8 cellular contexts compared by ENCODE assay signal in the genomic region with DNA sequence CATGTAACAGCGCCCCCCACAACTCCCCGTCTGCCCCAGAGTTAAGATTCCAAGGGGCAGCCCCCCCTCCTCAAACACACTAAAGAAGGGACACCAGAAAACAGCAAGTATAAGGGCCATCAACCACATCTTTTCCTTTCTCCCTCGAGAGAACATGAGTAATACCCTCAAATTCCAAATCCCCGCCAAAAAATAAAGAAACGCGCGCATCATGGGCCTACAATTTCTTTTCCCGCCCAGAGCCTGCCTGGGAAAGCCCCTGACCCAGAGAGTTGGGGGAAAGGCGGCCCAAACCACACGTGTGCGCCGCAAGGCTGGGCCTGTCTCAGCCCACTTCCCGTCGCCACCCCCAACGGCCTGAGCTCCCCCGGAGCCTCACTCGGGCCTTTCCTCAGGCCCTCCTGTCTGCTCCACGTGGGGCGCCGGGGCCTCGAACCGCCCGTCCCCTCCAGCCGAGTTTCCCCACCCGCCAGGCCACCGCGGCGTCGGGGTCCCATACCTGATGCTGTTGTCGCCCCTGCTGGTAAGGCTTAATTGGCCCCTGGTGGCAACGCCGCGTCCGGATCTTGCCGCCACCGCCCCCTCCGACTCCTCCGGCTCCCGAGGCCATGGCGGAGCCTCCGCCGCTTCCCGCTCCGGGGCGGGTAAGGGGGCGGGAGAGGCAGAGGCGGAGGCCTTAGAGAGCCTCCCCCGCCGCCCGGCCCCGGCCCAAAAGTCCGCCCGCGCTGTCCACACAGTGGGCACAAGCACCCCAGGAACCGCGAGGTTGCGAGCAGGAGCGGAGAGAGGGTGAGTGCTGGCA. TPM values are rescaled to one million over a fixed set of nuclear protein-coding genes. Genes with fewer than 3 reads are reported as not detected.
A peak's percentile ranks its signal among the peaks of the same experiment; 100 is the strongest.
DNase-seq lines count a peak whose midpoint lies in the region; ATAC-seq and TF ChIP-seq lines count a peak whose summit lies in the region.

No MANE protein-coding gene starts in this region.

- H3K9me3 ChIP-seq in endocrine pancreas (ENCODE audit: control insufficient read depth, low read length): no peaks in the 10 kb centered on the region
- H3K9me3 ChIP-seq in mucosa of descending colon: no peaks in the 10 kb centered on the region

- H3K27me3 ChIP-seq in endocrine pancreas (ENCODE audit: control insufficient read depth, insufficient read depth, low read length): no peaks in the 10 kb centered on the region

- DNase-seq in AG10803 (ENCODE audit: low read depth): peak; percentile 55
- peak; percentile 28 to 71 for DNase-seq in NCI-H526 (lab: John Stamatoyannopoulos, UW)
- DNase-seq in activated CD8-positive, alpha-beta memory T cell treated with anti-CD3 and anti-CD28 coated beads for 1 hour (ENCODE audit: extremely low read depth in 1 of 2, low read depth in 1 of 2): peak; percentile 53 to 65
- DNase-seq in mucosa of descending colon: peak; percentile 66 to 88 (median 80)
- peak; percentile 65 for DNase-seq in stimulated activated CD8-positive, alpha-beta memory T cell treated with anti-CD3 and anti-CD28 coated beads, Interleukin-7, amount 100 ng/mL, for 24 hours (ENCODE audit: low read depth)

- peak overlapping the region; percentile 88 for H3K9ac ChIP-seq in endocrine pancreas (ENCODE audit: control insufficient read depth, insufficient read depth, low read length)

- H3K4me3 ChIP-seq in AG10803 (ENCODE audit: low read length) (peak overlapping the region; percentile 82), endocrine pancreas (ENCODE audit: control insufficient read depth, insufficient read depth, low read length) (peak overlapping the region; percentile 82), mucosa of descending colon (peak overlapping the region; percentile 94)

- intact Hi-C loops in mucosa of descending colon (cut with DNase I, micrococcal nuclease): no loop called here

- ATAC-seq in GM18870 (IDR thresholded peaks at IDR 0.05; ENCODE audit: unreplicated experiment): peak; percentile 47
- ATAC-seq in HG03103 (IDR thresholded peaks at IDR 0.05; ENCODE audit: low read depth, unreplicated experiment): peak; percentile 53
- ATAC-seq in mucosa of descending colon: peak; percentile 65

- no peaks in the 10 kb centered on the region for H3K36me3 ChIP-seq in endocrine pancreas (ENCODE audit: control insufficient read depth, insufficient read depth, low read length)
- peaks cover 9% of the 10 kb centered on the region for H3K36me3 ChIP-seq in mucosa of descending colon (ENCODE audit: low read depth)

- TF ChIP-seq CTCF in AG10803 (conservative IDR thresholded peaks at IDR 0.05; ENCODE audit: low read length) (peak; percentile 17; the same call in 1 of the 2 replicates), mucosa of descending colon (IDR thresholded peaks at IDR 0.05) (no peak)

- H3K4me1 ChIP-seq in endocrine pancreas (ENCODE audit: control insufficient read depth, insufficient read depth, low read length): peaks cover 5% of the 10 kb centered on the region
- H3K4me1 ChIP-seq in mucosa of descending colon (ENCODE audit: low read depth): peaks cover 23% of the 10 kb centered on the region

RNA-seq across cellular contexts. Expression of gene NUP153, which starts 0.7 kb away (rescaled TPM):
- total RNA-seq in mucosa of descending colon: 10 to 100 TPM; 29.8 to 34.0 (median 33.3) TPM

Comparison
In these comparisons a context has a peak if more than half of its experiments do, and no peak if none do; other contexts are left out.
1. Peak in every context shown above with its lines: DNase-seq, ATAC-seq and H3K4me3 ChIP-seq.